ENCODE assay signal across 12 cellular contexts in the genomic region with DNA sequence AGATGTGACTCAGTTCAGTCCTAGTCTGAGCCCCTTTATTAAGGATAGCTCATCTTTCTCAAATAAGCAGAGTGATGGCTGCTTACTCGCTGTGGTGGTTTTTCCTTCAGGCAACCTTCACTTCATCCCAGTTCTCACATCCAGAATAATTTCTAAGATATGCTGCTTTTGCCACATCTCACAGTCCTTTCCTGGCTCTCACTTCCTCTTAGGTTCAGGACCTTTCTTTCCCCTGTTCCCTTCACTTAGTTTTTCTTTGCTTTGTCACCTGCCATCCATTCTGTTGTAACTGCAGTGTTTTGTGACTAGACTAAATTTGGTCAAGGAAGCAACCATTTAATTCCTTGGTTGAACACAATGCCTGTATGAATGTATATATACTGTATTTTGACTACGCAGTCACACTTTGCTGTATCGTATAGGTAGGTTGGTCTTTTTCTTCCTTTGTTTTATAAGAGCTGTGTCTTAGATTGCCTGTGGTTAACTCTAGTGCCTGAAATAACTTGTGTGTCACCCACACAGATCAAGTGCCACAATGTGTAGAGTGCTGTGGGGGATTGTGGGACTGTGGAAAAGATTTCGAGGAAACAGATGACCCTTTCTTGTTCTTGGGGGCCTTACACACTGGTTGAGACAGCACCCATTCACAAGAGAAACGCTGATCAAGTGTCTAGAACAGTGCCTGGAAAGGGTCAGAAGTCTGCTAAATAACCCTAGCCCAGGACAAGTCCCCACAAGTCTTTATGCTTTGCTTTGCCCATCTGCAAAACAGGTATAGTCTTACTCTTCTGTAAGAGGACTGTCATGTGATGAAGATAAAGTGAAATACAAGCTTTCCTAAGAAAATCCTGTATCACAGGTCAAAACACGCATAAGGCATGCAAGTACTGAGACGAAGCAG. TPM values are rescaled to one million over a fixed set of nuclear protein-coding genes. Genes with fewer than 3 reads are reported as not detected.
DNase-seq lines count a peak whose midpoint lies in the region; ATAC-seq and TF ChIP-seq lines count a peak whose summit lies in the region.
"Had no signal": no experiment of that assay in that cellular context is flagged by ENCODE, and none has a peak within 500 bp of the region (broad histone marks: within the 10 kb centered on the region; RNA-seq: fewer than 3 reads in every experiment).

No MANE protein-coding gene starts in this region.

- CTCF ChIA-PET in activated CD8-positive, alpha-beta T cell treated with anti-CD3 and anti-CD28 coated beads for 36 hours (lab: Charles Lee), result no interaction called here

- DNase-seq in activated naive CD4-positive, alpha-beta T cell (lab: John Stamatoyannopoulos, UW), result no peak
- DNase-seq in activated CD8-positive, alpha-beta T cell treated with anti-CD3 and anti-CD28 coated beads for 36 hours, result no peak
- DNase-seq in immature natural killer cell, result no peak
- DNase-seq in left cardiac atrium, result no peak
- no peak for DNase-seq in H7
- DNase-seq: dorsolateral prefrontal cortex, NCI-H1092 treated with DMSO at 0.1 percent for 48 hours, posterior cingulate gyrus had no signal

- 94% methylated on average over 7 of the region's 7 CpGs for WGBS in thymus

- peaks cover 53% of the 10 kb centered on the region for H3K36me3 ChIP-seq in thymus (ENCODE audit: control insufficient read depth, insufficient read depth)
- H3K36me3 ChIP-seq in H7 (replicated peaks; ENCODE audit: control insufficient read depth, insufficient read depth, low read length), result peaks cover 41% of the 10 kb centered on the region

- TF ChIP-seq CTCF in activated CD8-positive, alpha-beta T cell treated with anti-CD3 and anti-CD28 coated beads for 36 hours (IDR thresholded peaks at IDR 0.05), result no peak

- H3K9me3 Mint-ChIP-seq in activated naive CD4-positive, alpha-beta T cell treated with anti-CD3 and anti-CD28 coated beads, Interleukin-2, amount 50 U/mL, for 24 hours, result no peaks in the 10 kb centered on the region
- no peaks in the 10 kb centered on the region for H3K9me3 Mint-ChIP-seq in activated CD8-positive, alpha-beta T cell treated with anti-CD3 and anti-CD28 coated beads for 36 hours
- H3K9me3 Mint-ChIP-seq in immature natural killer cell, result no peaks in the 10 kb centered on the region

- intact Hi-C loops in activated CD8-positive, alpha-beta T cell treated with anti-CD3 and anti-CD28 coated beads for 36 hours (cut with micrococcal nuclease), result no loop called here
- intact Hi-C loops in left cardiac atrium (cut with DNase I), result no loop called here

- no peaks in the 10 kb centered on the region for H3K27me3 Mint-ChIP-seq in activated naive CD4-positive, alpha-beta T cell treated with anti-CD3 and anti-CD28 coated beads, Interleukin-2, amount 50 U/mL, for 24 hours
- H3K27me3 Mint-ChIP-seq in activated CD8-positive, alpha-beta T cell treated with anti-CD3 and anti-CD28 coated beads for 36 hours, result no peaks in the 10 kb centered on the region
- H3K27me3 Mint-ChIP-seq in immature natural killer cell (ENCODE audit: low read depth in 3 of 3), result peaks cover 9 to 21% (median 9%) of the 10 kb centered on the region in 3 donors

- H3K27me3 ChIP-seq in thymus (ENCODE audit: control insufficient read depth, insufficient read depth), result no peaks in the 10 kb centered on the region
- no peaks in the 10 kb centered on the region for H3K27me3 ChIP-seq in H7 (ENCODE audit: control insufficient read depth, insufficient read depth, low read length)
- H3K27me3 ChIP-seq: dorsolateral prefrontal cortex had no signal

- peaks cover 26% of the 10 kb centered on the region for H3K36me3 Mint-ChIP-seq in activated naive CD4-positive, alpha-beta T cell treated with anti-CD3 and anti-CD28 coated beads, Interleukin-2, amount 50 U/mL, for 24 hours
- peaks cover 61% of the 10 kb centered on the region for H3K36me3 Mint-ChIP-seq in activated CD8-positive, alpha-beta T cell treated with anti-CD3 and anti-CD28 coated beads for 36 hours (ENCODE audit: low read depth)
- peaks cover 18 to 35% (median 25%) of the 10 kb centered on the region in 3 donors for H3K36me3 Mint-ChIP-seq in immature natural killer cell

- POLR2A ChIA-PET in activated CD8-positive, alpha-beta T cell treated with anti-CD3 and anti-CD28 coated beads for 36 hours (lab: Charles Lee), result interaction anchor here (1.0 to 1.4 kb wide), 2 partner anchors 61 to 63 kb away, joined by 3 to 5 read pairs; partner anchors contain the start of gene ZNF394

- H3K4me3 ChIP-seq in thymus (ENCODE audit: low read length) (no peak overlapping the region), H7 (ENCODE audit: insufficient read depth, low read depth, low read length) (no peak overlapping the region)

- no peak for ATAC-seq in activated CD8-positive, alpha-beta T cell treated with anti-CD3 and anti-CD28 coated beads for 36 hours
- ATAC-seq in left cardiac atrium (no peak), HG03460 (IDR thresholded peaks at IDR 0.05; ENCODE audit: unreplicated experiment) (no peak)

- H3K27ac ChIP-seq in thymus (ENCODE audit: low read depth), result peak overlapping the region; percentile 54
- H3K27ac ChIP-seq: C4-2B had no signal

- peaks cover 19% of the 10 kb centered on the region for H3K4me1 ChIP-seq in thymus (ENCODE audit: control insufficient read depth, insufficient read depth, low read length)

- peak overlapping the region; percentile 99 for H3K4me3 Mint-ChIP-seq in activated naive CD4-positive, alpha-beta T cell treated with anti-CD3 and anti-CD28 coated beads, Interleukin-2, amount 50 U/mL, for 24 hours
- peak overlapping the region; percentile 99 for H3K4me3 Mint-ChIP-seq in activated CD8-positive, alpha-beta T cell treated with anti-CD3 and anti-CD28 coated beads for 36 hours
- H3K4me3 Mint-ChIP-seq in immature natural killer cell, result peak overlapping the region; percentile 65 to 98 (median 73)

- peaks cover 61% of the 10 kb centered on the region for H3K4me1 Mint-ChIP-seq in activated naive CD4-positive, alpha-beta T cell treated with anti-CD3 and anti-CD28 coated beads, Interleukin-2, amount 50 U/mL, for 24 hours
- peaks cover 61% of the 10 kb centered on the region for H3K4me1 Mint-ChIP-seq in activated CD8-positive, alpha-beta T cell treated with anti-CD3 and anti-CD28 coated beads for 36 hours (ENCODE audit: low read depth)
- H3K4me1 Mint-ChIP-seq in immature natural killer cell, result peaks cover 38 to 58% of the 10 kb centered on the region in 2 donors

- H3K9me3 ChIP-seq in thymus (ENCODE audit: control insufficient read depth), result no peaks in the 10 kb centered on the region

- H3K27ac Mint-ChIP-seq in activated naive CD4-positive, alpha-beta T cell treated with anti-CD3 and anti-CD28 coated beads, Interleukin-2, amount 50 U/mL, for 24 hours, result peak overlapping the region; percentile 74
- peak overlapping the region; percentile 85 for H3K27ac Mint-ChIP-seq in activated CD8-positive, alpha-beta T cell treated with anti-CD3 and anti-CD28 coated beads for 36 hours
- H3K27ac Mint-ChIP-seq in immature natural killer cell, result peak overlapping the region; percentile 74 to 96 (median 82)

RNA-seq across cellular contexts. Expression of gene ZNF655, which starts 2.6 kb away (rescaled TPM):
- total RNA-seq in activated CD8-positive, alpha-beta T cell treated with anti-CD3 and anti-CD28 coated beads for 36 hours, result 10 to 100 TPM; 63.0 to 65.2 TPM
- polyA plus RNA-seq in immature natural killer cell (10 to 100 TPM; 69.8 to 98.9 (median 75.0) TPM), thymus (117 TPM)
- total RNA-seq in left cardiac atrium, result 10 to 100 TPM; 31.5 to 45.1 TPM
- 37.6 and 58.6 TPM in 2 replicates for total RNA-seq in H7 (2014; rRNA removed; shearing (Covaris generic))

RNA-seq across cellular contexts. Expression of gene FAM200A, which starts 9.2 kb away (rescaled TPM):
- total RNA-seq in activated CD8-positive, alpha-beta T cell treated with anti-CD3 and anti-CD28 coated beads for 36 hours, result 1 to 10 TPM; 4.8 to 4.9 TPM
- polyA plus RNA-seq in immature natural killer cell (1 to 10 TPM in 2 of 3 donors, not detected in 1; 1.9 to 4.7 TPM), thymus (11.2 TPM)
- 1 to 10 TPM; 5.4 to 5.6 TPM for total RNA-seq in left cardiac atrium
- total RNA-seq in H7 (2014; rRNA removed; shearing (Covaris generic)), result 7.2 and 8.1 TPM in 2 replicates

RNA-seq across cellular contexts. Expression of gene TMEM225B, which starts 37.0 kb away (rescaled TPM):
- total RNA-seq in activated CD8-positive, alpha-beta T cell treated with anti-CD3 and anti-CD28 coated beads for 36 hours, result 1 to 10 TPM in 1 of 2 experiments, under 1 TPM in 1; 0.92 to 2.2 TPM
- polyA plus RNA-seq in immature natural killer cell (1 to 10 TPM; 1.3 to 6.5 (median 2.8) TPM), thymus (2.8 TPM)
- total RNA-seq in left cardiac atrium, result under 1 TPM; 0.18 to 0.50 TPM
- 0.48 and 0.52 TPM in 2 replicates for total RNA-seq in H7 (2014; rRNA removed; shearing (Covaris generic))

RNA-seq across cellular contexts. Expression of gene ZSCAN25, which starts 55.7 kb away (rescaled TPM):
- 10 to 100 TPM; 31.8 to 35.8 TPM for total RNA-seq in activated CD8-positive, alpha-beta T cell treated with anti-CD3 and anti-CD28 coated beads for 36 hours
- polyA plus RNA-seq in immature natural killer cell (10 to 100 TPM in 1 of 3 donors, 1 to 10 TPM in 2; 7.6 to 14.9 (median 9.6) TPM), thymus (9.8 TPM)
- 1 to 10 TPM; 9.4 to 9.7 TPM for total RNA-seq in left cardiac atrium
- 12.5 and 13.2 TPM in 2 replicates for total RNA-seq in H7 (2014; rRNA removed; shearing (Covaris generic))

RNA-seq across cellular contexts. Expression of gene ZKSCAN5, which starts 56.6 kb away (rescaled TPM):
- total RNA-seq in activated CD8-positive, alpha-beta T cell treated with anti-CD3 and anti-CD28 coated beads for 36 hours, result 1 to 10 TPM; 7.6 to 7.9 TPM
- polyA plus RNA-seq in immature natural killer cell, result 1 to 10 TPM; 3.2 to 9.4 (median 4.6) TPM
- polyA plus RNA-seq in thymus, result 5.7 TPM
- 1 to 10 TPM; 6.1 to 6.3 TPM for total RNA-seq in left cardiac atrium
- total RNA-seq in H7 (2014; rRNA removed; shearing (Covaris generic)), result 20.0 and 28.7 TPM in 2 replicates
